Comparison of ENCODE assay signal across 36 cellular contexts in genomic region chr5:41097642-41098041, GRCh38. TPM values are rescaled to one million over a fixed set of nuclear protein-coding genes. Genes with fewer than 3 reads are reported as not detected.
DNase-seq lines count a peak whose midpoint lies in the region; ATAC-seq, FAIRE-seq and TF ChIP-seq lines count a peak whose summit lies in the region.
"Had no signal": no experiment of that assay in that cellular context is flagged by ENCODE, and none has a peak within 500 bp of the region (broad histone marks: within the 10 kb centered on the region; RNA-seq: fewer than 3 reads in every experiment).

No MANE protein-coding gene starts in this region.

- no peak overlapping the region for H2AK9ac ChIP-seq in IMR-90 (replicated peaks; ENCODE audit: low read depth, low read length, poor library complexity)

- H3K4me1 ChIP-seq in heart left ventricle (peaks cover 0 to 51% (median 11%) of the 10 kb centered on the region in 12 donors), IMR-90 (ENCODE audit: control insufficient read depth, insufficient read depth, low read length) (peaks cover 3% of the 10 kb centered on the region)
- H3K4me1 ChIP-seq: esophagus squamous epithelium, upper lobe of left lung had no signal

- intact Hi-C loops in heart left ventricle (cut with DNase I) (loop anchor here in 1 of 10 donors (10.0 kb wide), 1 partner anchor 297 kb away; no protein-coding TSS in a partner anchor), cardiac septum (cut with DNase I) (loop anchor here (5.0 to 10.0 kb wide), 3 partner anchors 95 to 427 kb away; no protein-coding TSS in a partner anchor), IMR-90 (cut with micrococcal nuclease) (no loop called here)

- dilution Hi-C loops in IMR-90 (cut with HindIII; ENCODE audit: low sequenced_read_pairs, unreplicated experiment) = no loop called here

- H4K91ac ChIP-seq in IMR-90 (ENCODE audit: insufficient read depth, low read depth, low read length) = no peak overlapping the region

- CTCF ChIA-PET in IMR-90 (lab: Yijun Ruan, JAX) = no interaction called here

- H2AK5ac ChIP-seq in IMR-90 (ENCODE audit: low read depth, low read length) = no peak overlapping the region

- H3K4me2 ChIP-seq in IMR-90 (ENCODE audit: low read depth, low read length) = no peak overlapping the region
- H3K4me2 ChIP-seq: A549, hepatocyte had no signal

- TF ChIP-seq CTCF in heart left ventricle (IDR thresholded peaks at IDR 0.05) (no peak), IMR-90 (conservative IDR thresholded peaks at IDR 0.05; ENCODE audit: low read depth, low read length) (no peak)

- H3K9me1 ChIP-seq in IMR-90 (ENCODE audit: insufficient read depth, low read length) = peaks cover 3% of the 10 kb centered on the region; the same call in 1 of the 2 replicates

- no peaks in the 10 kb centered on the region for H3K79me1 ChIP-seq in IMR-90 (ENCODE audit: low read depth in 1 of 2, low read length in 2 of 2)

- H3K9me3 ChIP-seq in heart left ventricle (no peaks in the 10 kb centered on the region), IMR-90 (ENCODE audit: control insufficient read depth, insufficient read depth, low read length) (no peaks in the 10 kb centered on the region)
- H3K9me3 ChIP-seq: A549, esophagus squamous epithelium, ovary, upper lobe of left lung had no signal

- no peak overlapping the region for H3K9ac ChIP-seq in IMR-90 (ENCODE audit: low read depth, low read length)

- H2BK5ac ChIP-seq in IMR-90 (ENCODE audit: low read depth, low read length, poor library complexity, severe bottlenecking) = no peak overlapping the region

- peak in 1 of 5 donors; percentile 16 for DNase-seq in heart left ventricle
- no peak for DNase-seq in cardiac septum (ENCODE audit: low spot score)
- DNase-seq in IMR-90 = no peak
- peak; percentile 33 for DNase-seq in epithelial cell of prostate (ENCODE audit: low read depth, low spot score)
- no peak for DNase-seq in epidermal melanocyte (ENCODE audit: insufficient read length, low spot score)
- DNase-seq in activated gamma-delta T cell (lab: John Stamatoyannopoulos, UW) = no peak
- DNase-seq in GM12892 (ENCODE audit: insufficient read length) = no peak
- DNase-seq: activated CD4-positive, alpha-beta T cell treated with anti-CD3 and anti-CD28 coated beads, Interleukin-2, amount 50 U/mL, for 48 hours; activated naive CD4-positive, alpha-beta T cell treated with anti-CD3 and anti-CD28 coated beads for 36 hours; CD8-positive, alpha-beta memory T cell; DMS 273 treated with DMSO at 0.1 percent for 48 hours; endodermal cell; esophagus squamous epithelium; foreskin melanocyte; NCI-H1105 treated with DMSO at 0.1 percent for 48 hours; NCI-H2029; NCI-H2227 treated with DMSO at 0.1 percent for 48 hours; NK-92 treated with Interleukin-12 subunit alpha and Interleukin-12 subunit beta, amount 100 ng/mL, for 24 hours; ovary; PC-3; SHP77; stimulated activated naive B cell treated with anti-CD40 and anti-IgM and Interleukin-4, amounts not matched to agents 10 μg/mL and 1 μg/mL and 100 μg/mL, for 72 hours; upper lobe of left lung had no signal

- POLR2A ChIA-PET in IMR-90 (lab: Charles Lee; ENCODE audit: unreplicated experiment) = no interaction called here

- no peak for FAIRE-seq in GM12892 (lab: Jason Lieb, UNC)
- FAIRE-seq: A549, K562 had no signal

- no TSS peak for BruUV-seq in IMR-90 (replicated peaks; lab: Mats Ljungman, UMichigan)

- H2AFZ ChIP-seq in IMR-90 (replicated peaks; ENCODE audit: low read length, poor library complexity) = no peak overlapping the region
- H2AFZ ChIP-seq: hepatocyte had no signal

- no peak overlapping the region for H4K8ac ChIP-seq in IMR-90 (ENCODE audit: low read depth in 2 of 2, low read length in 2 of 2)

- in situ Hi-C loops in IMR-90 (cut with MboI; ENCODE audit: low sequenced_read_pairs) = no loop called here

- H2BK15ac ChIP-seq in IMR-90 (ENCODE audit: low read depth, low read length) = no peak overlapping the region

- H3K36me3 ChIP-seq in heart left ventricle (no peaks in the 10 kb centered on the region), IMR-90 (ENCODE audit: control insufficient read depth, insufficient read depth, low read length) (no peaks in the 10 kb centered on the region)
- H3K36me3 ChIP-seq: esophagus squamous epithelium, ovary, upper lobe of left lung had no signal

- no peak overlapping the region for H3K4ac ChIP-seq in IMR-90 (ENCODE audit: low read depth, low read length)

- H2BK20ac ChIP-seq in IMR-90 (ENCODE audit: low read depth, low read length) = no peak overlapping the region; the same call in 1 of the 2 replicates

- no peak overlapping the region for H4K5ac ChIP-seq in IMR-90 (ENCODE audit: low read depth, low read length)

- H3K27ac ChIP-seq in heart left ventricle (peak overlapping the region in 3 of 12 donors; percentile 8 to 47 (median 20)), IMR-90 (ENCODE audit: insufficient read depth, low read length) (no peak overlapping the region), epithelial cell of prostate (no peak overlapping the region)
- H3K27ac ChIP-seq: A549, esophagus squamous epithelium, hepatocyte, ovary, skin epidermis, upper lobe of left lung had no signal

- H3K14ac ChIP-seq in IMR-90 (replicated peaks; ENCODE audit: low read depth, low read length) = no peak overlapping the region

- WGBS in heart left ventricle, 4 donors = 34 to 51% (median 46%) methylated on average over 2 of the region's 2 CpGs
- no CpG with 5 or more reads among the region's 2 CpGs for WGBS in IMR-90 (ENCODE audit: extremely low coverage in 2 of 2, insufficient read length in 1 of 2), 2 experiments

- no peaks in the 10 kb centered on the region for H4K20me1 ChIP-seq in IMR-90 (ENCODE audit: insufficient read depth, low read length)

- no peak overlapping the region for H3K18ac ChIP-seq in IMR-90 (ENCODE audit: low read depth, low read length)

- TF ChIP-seq RAD21 in IMR-90 (IDR thresholded peaks at IDR 0.05; ENCODE audit: low read length) = no peak

- H3K56ac ChIP-seq in IMR-90 (ENCODE audit: extremely low read depth, insufficient read depth, low read length) = no peak overlapping the region

- TF ChIP-seq POLR2A in heart left ventricle (IDR thresholded peaks at IDR 0.05) = no peak
- TF ChIP-seq POLR2A in IMR-90 (IDR thresholded peaks at IDR 0.05; ENCODE audit: low read depth, low read length) = no peak
- no peak for TF ChIP-seq POLR2A in GM12892 (IDR thresholded peaks at IDR 0.05; ENCODE audit: low read depth, low read length)

- 0 out of 2 replicates have a peak overlapping the region, but pooled peaks have one; percentile 3 for H2BK120ac ChIP-seq in IMR-90 (ENCODE audit: low read depth, low read length)

- H3K4me3 ChIP-seq in heart left ventricle (no peak overlapping the region), IMR-90 (ENCODE audit: insufficient read depth, low read depth, low read length) (no peak overlapping the region)
- H3K4me3 ChIP-seq: A549, esophagus squamous epithelium, hepatocyte, K562, ovary, skin epidermis, upper lobe of left lung had no signal

- H3K23ac ChIP-seq in IMR-90 (ENCODE audit: low read depth, low read length) = no peak overlapping the region

- peak; percentile 58 to 69 (median 67) for ATAC-seq in heart left ventricle
- ATAC-seq in IMR-90 (ENCODE audit: low read depth) = no peak
- ATAC-seq in GM18517 (IDR thresholded peaks at IDR 0.05; ENCODE audit: unreplicated experiment) = no peak
- ATAC-seq: A549; activated CD4-positive, CD25-positive, alpha-beta regulatory T cell treated with anti-CD3 and anti-CD28 coated beads, Interleukin-2, amount 50 U/mL, for 24 hours; K562; PC-3; stimulated activated naive B cell treated with anti-CD40 and anti-IgM and Interleukin-4, amounts not matched to agents 10 μg/mL and 1 μg/mL and 100 μg/mL, for 72 hours had no signal

- H3K27me3 ChIP-seq in heart left ventricle = no peaks in the 10 kb centered on the region
- H3K27me3 ChIP-seq in IMR-90 (ENCODE audit: control insufficient read depth, insufficient read depth, low read length) = no peaks in the 10 kb centered on the region
- H3K27me3 ChIP-seq: esophagus squamous epithelium, hepatocyte, ovary, upper lobe of left lung had no signal

TF ChIP-seq in IMR-90, 13 proteins besides CTCF, POLR2A, EP300 and RAD21:
- TF ChIP-seq BHLHE40 (IDR thresholded peaks at IDR 0.05; ENCODE audit: low read depth, low read length) = no peak
- no peak for TF ChIP-seq RCOR1 (IDR thresholded peaks at IDR 0.05; ENCODE audit: insufficient replicate concordance, low read length)
- TF ChIP-seq ELK1 (IDR thresholded peaks at IDR 0.05; ENCODE audit: borderline replicate concordance, low read depth, low read length) = no peak
- no peak for TF ChIP-seq MAZ (IDR thresholded peaks at IDR 0.05; ENCODE audit: borderline replicate concordance, low read depth, low read length)
- TF ChIP-seq MAFK (IDR thresholded peaks at IDR 0.05; ENCODE audit: low read depth, low read length) = no peak
- no peak for TF ChIP-seq CHD1 (IDR thresholded peaks at IDR 0.05; ENCODE audit: low read depth, low read length)
- TF ChIP-seq NFE2L2 (IDR thresholded peaks at IDR 0.05; ENCODE audit: low read depth, low read length) = no peak
- TF ChIP-seq CEBPB (IDR thresholded peaks at IDR 0.05; ENCODE audit: low read depth, low read length) = no peak
- no peak for TF ChIP-seq MXI1 (IDR thresholded peaks at IDR 0.05; ENCODE audit: borderline replicate concordance, low read depth, low read length)

RNA-seq across cellular contexts. Expression of gene MROH2B, which starts 26.5 kb away (rescaled TPM):
- total RNA-seq in heart left ventricle (not detected), cardiac septum (not detected), IMR-90 (2012; rRNA removed) (not detected in 2 replicates)
- polyA plus RNA-seq in heart left ventricle (not detected), IMR-90 (2012; rRNA removed) (not detected in 2 replicates)
- polyA plus RNA-seq in IMR-90 (2012; cell fraction: cytosol; rRNA removed) = not detected in 2 replicates
- not detected in 2 replicates for polyA plus RNA-seq in IMR-90 (2012; cell fraction: nucleus; rRNA removed; ENCODE audit: low replicate concordance)
- polyA plus RNA-seq in GM12892 (2012; ENCODE audit: missing spikeins) = not detected
- total RNA-seq: activated naive CD4-positive, alpha-beta T cell treated with anti-CD3 and anti-CD28 coated beads for 36 hours; activated T-helper 1 cell treated with anti-CD3 and anti-CD28 coated beads, Interleukin-12 subunit alpha, Interleukin-12 subunit beta, Interleukin-2, Interleukin-4 antibody, amounts not matched to agents 30 ng/mL and 10 ng/mL and 1 ng/mL, durations not matched to agents 14 hours and 24 hours and 36 hours; CD8-positive, alpha-beta memory T cell; endodermal cell; esophagus squamous epithelium; hepatocyte; K562; lung microvascular endothelial cell; mucosa of gallbladder; ovary; renal cortical epithelial cell; T-helper 2 cell treated with Interferon-gamma antibody and Interleukin-4, amounts not matched to agents 100 ng/mL and 5 ng/mL, for 36 hours; upper lobe of left lung had no signal
- polyA plus RNA-seq: A549; adipose tissue; CD8-positive, alpha-beta memory T cell; hepatocyte; K562; neural cell had no signal

Comparison
In these comparisons a context has a peak if more than half of its experiments do, and no peak if none do; other contexts are left out.
1. ATAC-seq: peak in heart left ventricle (4 of 4); none in IMR-90 (single experiment) and GM18517 (single experiment).